9 cellular contexts compared by ENCODE assay signal in genomic region chr14:24081739-24082204, GRCh38. TPM values are rescaled to one million over a fixed set of nuclear protein-coding genes. Genes with fewer than 3 reads are reported as not detected.
A peak's percentile ranks its signal among the peaks of the same experiment; 100 is the strongest.
DNase-seq lines count a peak whose midpoint lies in the region; ATAC-seq, FAIRE-seq and TF ChIP-seq lines count a peak whose summit lies in the region.
"Had no signal": no experiment of that assay in that cellular context is flagged by ENCODE, and none has a peak within 500 bp of the region (broad histone marks: within the 10 kb centered on the region; RNA-seq: fewer than 3 reads in every experiment).

No MANE protein-coding gene starts in this region.

- no peak overlapping the region for H3K4ac ChIP-seq in trophoblast cell (ENCODE audit: low read depth, low read length)

- H3K36me3 ChIP-seq in OCI-LY3 (replicated peaks; ENCODE audit: low read depth, low read length): no peaks in the 10 kb centered on the region
- H3K36me3 ChIP-seq in endodermal cell (ENCODE audit: control insufficient read depth, insufficient read depth, low read length): no peaks in the 10 kb centered on the region
- no peaks in the 10 kb centered on the region for H3K36me3 ChIP-seq in trophoblast cell (ENCODE audit: control insufficient read depth in 1 of 2, insufficient read depth in 2 of 2, low read length in 2 of 2)

- H3K4me1 Mint-ChIP-seq in endodermal cell: peaks cover 39% of the 10 kb centered on the region

- FAIRE-seq in D721Med (lab: Jason Lieb, UNC) (peak; percentile 51), GM12892 (lab: Jason Lieb, UNC) (no peak), urothelium cell line (lab: Jason Lieb, UNC) (no peak)

- H3K4me1 ChIP-seq in OCI-LY3 (ENCODE audit: low read length) (peaks cover 14% of the 10 kb centered on the region), endodermal cell (ENCODE audit: control insufficient read depth, insufficient read depth, low read length) (peaks cover 21% of the 10 kb centered on the region), trophoblast cell (ENCODE audit: control insufficient read depth in 1 of 2, insufficient read depth in 2 of 2, low read length in 2 of 2) (peaks cover 3 to 6% of the 10 kb centered on the region in 2 experiments)

- H3K27me3 ChIP-seq in OCI-LY3 (ENCODE audit: low read depth, low read length) (peaks cover 17% of the 10 kb centered on the region), endodermal cell (ENCODE audit: control insufficient read depth, insufficient read depth, low read length, poor library complexity, severe bottlenecking) (peaks cover 54% of the 10 kb centered on the region), trophoblast cell (ENCODE audit: insufficient read depth, low read length) (peaks cover 14% of the 10 kb centered on the region)

- TF ChIP-seq POLR2A in GM12892 (IDR thresholded peaks at IDR 0.05; ENCODE audit: low read depth, low read length) (no peak), erythroblast (IDR thresholded peaks at IDR 0.05; ENCODE audit: low read length) (no peak)

- peaks cover 45% of the 10 kb centered on the region for H3K27me3 Mint-ChIP-seq in endodermal cell (ENCODE audit: insufficient read depth)

- peak overlapping the region; percentile 47 for H4K8ac ChIP-seq in trophoblast cell (ENCODE audit: low read depth, low read length)

- no peak overlapping the region for H2BK5ac ChIP-seq in trophoblast cell (ENCODE audit: low read depth, low read length, poor library complexity)

- H3K4me2 ChIP-seq in OCI-LY3 (ENCODE audit: low read length) (peak overlapping the region; percentile 88), trophoblast cell (ENCODE audit: low read length) (peak overlapping the region; percentile 97)

- H3K9me3 ChIP-seq in OCI-LY3 (ENCODE audit: insufficient read depth, low read length): no peaks in the 10 kb centered on the region
- no peaks in the 10 kb centered on the region for H3K9me3 ChIP-seq in endodermal cell (ENCODE audit: control insufficient read depth, low read length)
- peaks cover 1% of the 10 kb centered on the region for H3K9me3 ChIP-seq in trophoblast cell (ENCODE audit: insufficient read depth, low read depth, low read length)

- H3K14ac ChIP-seq in trophoblast cell (ENCODE audit: low read length): no peak overlapping the region

- no peaks in the 10 kb centered on the region for H3K9me3 Mint-ChIP-seq in endodermal cell

- H3K27ac ChIP-seq in OCI-LY3 (ENCODE audit: low read length) (no peak overlapping the region), endodermal cell (ENCODE audit: low read depth, low read length) (no peak overlapping the region), trophoblast cell (ENCODE audit: low read depth, low read length) (no peak overlapping the region)

- H2BK12ac ChIP-seq in trophoblast cell (ENCODE audit: low read length): no peak overlapping the region

- H2AFZ ChIP-seq in OCI-LY3 (ENCODE audit: low read depth, low read length) (peak overlapping the region; percentile 64; the same call in 1 of the 2 replicates), trophoblast cell (ENCODE audit: insufficient read depth, low read length, poor library complexity) (no peak overlapping the region)

- H3K18ac ChIP-seq in trophoblast cell (ENCODE audit: low read length): no peak overlapping the region

- H3K79me2 ChIP-seq in OCI-LY3 (ENCODE audit: low read length): no peaks in the 10 kb centered on the region
- no peaks in the 10 kb centered on the region for H3K79me2 ChIP-seq in trophoblast cell (ENCODE audit: control insufficient read depth, insufficient read depth, low read length, poor library complexity)

- H3K79me1 ChIP-seq in trophoblast cell (ENCODE audit: low read length): no peaks in the 10 kb centered on the region

- no peak overlapping the region for H4K12ac ChIP-seq in trophoblast cell (ENCODE audit: low read depth, low read length)

- H3K9ac ChIP-seq in OCI-LY3 (ENCODE audit: low read length): peak overlapping the region; percentile 66
- H3K9ac ChIP-seq in endodermal cell (ENCODE audit: extremely low read depth, low read length, poor library complexity, severe bottlenecking): no peak overlapping the region
- H3K9ac ChIP-seq in trophoblast cell (ENCODE audit: low read length): no peak overlapping the region

- no peak overlapping the region for H2AK5ac ChIP-seq in trophoblast cell (ENCODE audit: low read length)

- no peaks in the 10 kb centered on the region for H4K20me1 ChIP-seq in OCI-LY3 (ENCODE audit: insufficient read depth, low read length)

- H3K23ac ChIP-seq in trophoblast cell (ENCODE audit: low read length): no peak overlapping the region

- H3K4me3 ChIP-seq in OCI-LY3 (ENCODE audit: low read length) (peak overlapping the region; percentile 86), endodermal cell (ENCODE audit: low read length) (peak overlapping the region; percentile 80), trophoblast cell (ENCODE audit: low read depth, low read length) (peak overlapping the region; percentile 71)

- no peak for ATAC-seq in HG03521 (IDR thresholded peaks at IDR 0.05; ENCODE audit: unreplicated experiment)

- peak overlapping the region; percentile 81 for H3K27ac Mint-ChIP-seq in endodermal cell

- 21 to 67% methylated on average over 4 to 26 of the region's 26 CpGs for WGBS in endodermal cell (ENCODE audit: insufficient coverage in 1 of 2, insufficient read length in 1 of 2), 2 experiments
- WGBS in trophoblast cell (ENCODE audit: extremely low coverage, insufficient coverage, insufficient read length): no CpG with 5 or more reads among the region's 26 CpGs

- peak overlapping the region; percentile 61 for H3K4me3 Mint-ChIP-seq in endodermal cell

- no peak overlapping the region for H2BK120ac ChIP-seq in trophoblast cell (ENCODE audit: insufficient read depth, low read length, poor library complexity)

- no peaks in the 10 kb centered on the region for H3K36me3 Mint-ChIP-seq in endodermal cell (ENCODE audit: low read depth)

- H4K91ac ChIP-seq in trophoblast cell (ENCODE audit: low read depth, low read length): no peak overlapping the region

- TF ChIP-seq CTCF in D721Med (IDR thresholded peaks at IDR 0.05; ENCODE audit: insufficient read depth, missing control alignments) (no peak), OCI-LY3 (IDR thresholded peaks at IDR 0.05; ENCODE audit: low read depth, low read length) (no peak), endodermal cell (conservative IDR thresholded peaks at IDR 0.05) (no peak)

- DNase-seq in D721Med (ENCODE audit: insufficient read length, low spot score) (no peak), endodermal cell (no peak), trophoblast cell (peak in 1 of 2 donors; percentile 3), GM12892 (ENCODE audit: insufficient read length) (no peak), urothelium cell line (ENCODE audit: low spot score) (no peak), erythroblast (lab: John Stamatoyannopoulos, UW) (no peak)

RNA-seq across cellular contexts. Expression of gene CPNE6, which starts 10.4 kb away (rescaled TPM):
- not detected for total RNA-seq in endodermal cell
- not detected for polyA plus RNA-seq in endodermal cell (2013, experiment 1 of 2)
- not detected for polyA plus RNA-seq in endodermal cell (2013, experiment 2 of 2)
- not detected in 2 replicates for polyA plus RNA-seq in trophoblast cell (2013)
- not detected for polyA plus RNA-seq in GM12892 (2012; ENCODE audit: missing spikeins)
- total RNA-seq: NCI-H460 had no signal

RNA-seq across cellular contexts. Expression of gene PCK2, which starts 12.3 kb away (rescaled TPM):
- 10 to 100 TPM; 37.7 to 42.8 TPM for total RNA-seq in endodermal cell
- polyA plus RNA-seq in endodermal cell (2013, experiment 1 of 2): 26.6 TPM
- 16.0 TPM for polyA plus RNA-seq in endodermal cell (2013, experiment 2 of 2)
- polyA plus RNA-seq in trophoblast cell (2013): 15.8 and 16.8 TPM in 2 replicates
- 33.9 TPM for polyA plus RNA-seq in GM12892 (2012; ENCODE audit: missing spikeins)

RNA-seq across cellular contexts. Expression of gene CARMIL3, which starts 30.0 kb away (rescaled TPM):
- 1 to 10 TPM; 2.1 to 4.4 TPM for total RNA-seq in endodermal cell
- polyA plus RNA-seq in endodermal cell (2013, experiment 1 of 2): 11.8 TPM
- polyA plus RNA-seq in endodermal cell (2013, experiment 2 of 2): 8.0 TPM
- polyA plus RNA-seq in trophoblast cell (2013): 0.04 and 0.06 TPM in 2 replicates
- 0.95 TPM for polyA plus RNA-seq in GM12892 (2012; ENCODE audit: missing spikeins)

RNA-seq across cellular contexts. Expression of gene DCAF11, which starts 32.8 kb away (rescaled TPM):
- 10 to 100 TPM; 71.1 to 72.2 TPM for total RNA-seq in endodermal cell
- polyA plus RNA-seq in endodermal cell (2013, experiment 1 of 2): 37.1 TPM
- polyA plus RNA-seq in endodermal cell (2013, experiment 2 of 2): 39.6 TPM
- polyA plus RNA-seq in trophoblast cell (2013): 22.2 and 25.2 TPM in 2 replicates
- polyA plus RNA-seq in GM12892 (2012; ENCODE audit: missing spikeins): 41.5 TPM

RNA-seq across cellular contexts. Expression of gene NRL, which starts 33.0 kb away (rescaled TPM):
- 1 to 10 TPM; 1.9 TPM for total RNA-seq in endodermal cell
- polyA plus RNA-seq in endodermal cell (2013, experiment 1 of 2): 1.0 TPM
- polyA plus RNA-seq in endodermal cell (2013, experiment 2 of 2): 0.41 TPM
- 0.55 and 0.58 TPM in 2 replicates for polyA plus RNA-seq in trophoblast cell (2013)
- 0.45 TPM for polyA plus RNA-seq in GM12892 (2012; ENCODE audit: missing spikeins)
